Comparison of ENCODE assay signal across 8 cellular contexts in the genomic region with DNA sequence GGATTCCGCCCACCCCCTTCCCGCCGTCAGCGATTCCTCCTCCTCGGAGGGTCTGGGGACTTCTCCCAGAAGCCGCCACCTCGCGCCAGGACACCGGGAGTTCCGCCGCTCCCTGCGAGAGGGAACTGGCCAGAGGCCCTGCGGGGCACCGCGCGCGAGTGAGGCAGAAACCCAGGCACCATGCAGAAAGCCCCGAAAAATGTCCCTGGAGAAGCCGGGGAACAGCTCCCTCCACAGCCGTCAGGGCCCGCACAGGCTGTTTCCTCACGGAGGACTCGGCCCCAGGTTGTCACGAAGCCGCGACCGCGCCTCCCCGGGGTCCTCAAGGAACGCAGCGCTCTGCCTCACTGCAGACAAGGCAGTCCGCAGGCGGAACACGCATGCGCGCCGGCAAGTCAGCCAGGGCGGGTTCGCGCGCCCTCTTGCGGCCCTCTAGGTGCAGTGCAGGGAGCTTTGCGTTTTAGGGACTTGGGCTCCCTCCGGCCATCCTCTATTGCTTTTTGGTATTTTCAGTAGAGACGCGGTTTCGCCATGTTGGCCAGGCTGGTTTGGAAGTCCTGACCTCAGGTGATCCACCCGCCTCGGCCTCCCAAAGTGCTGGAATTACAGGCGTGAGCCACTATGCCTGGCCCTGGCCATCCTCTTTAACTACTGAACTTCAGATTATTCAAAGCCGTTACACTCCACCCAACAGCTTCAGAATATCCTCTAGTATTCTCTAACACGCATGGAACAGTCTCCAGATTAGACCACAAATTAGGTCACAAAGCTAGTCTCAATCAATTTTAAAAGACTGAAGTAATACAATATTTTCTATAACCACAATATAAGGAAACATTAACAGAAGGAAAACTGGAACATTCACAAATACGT. TPM values are rescaled to one million over a fixed set of nuclear protein-coding genes. Genes with fewer than 3 reads are reported as not detected.
DNase-seq lines count a peak whose midpoint lies in the region; ATAC-seq and TF ChIP-seq lines count a peak whose summit lies in the region.

No MANE protein-coding gene starts in this region.

- TF ChIP-seq CTCF in Caco-2 (IDR thresholded peaks at IDR 0.05; ENCODE audit: insufficient read depth in 1 of 2, low read depth in 1 of 2, low read length in 1 of 2, severe bottlenecking in 1 of 2, unreplicated experiment in 1 of 2) (peak; percentile 98), fibroblast of mammary gland (conservative IDR thresholded peaks at IDR 0.05; ENCODE audit: control insufficient read depth, insufficient read depth, low read depth, low read length) (peak; percentile 89)

- DNase-seq in Caco-2 (peak; percentile 92 to 95), Kasumi-1 (lab: John Stamatoyannopoulos, UW) (peak; percentile 35 to 54), RKO (ENCODE audit: low spot score) (peak; percentile 92), fibroblast of mammary gland (ENCODE audit: low read depth) (peak; percentile 79)
- peak; percentile 85 to 89 for DNase-seq in activated T-helper 1 cell treated with anti-CD3 and anti-CD28 coated beads, Interleukin-2, amount 50 U/mL, for 16 hours (ENCODE audit: low read depth in 1 of 2, low spot score in 1 of 2)
- peak; percentile 86 to 96 (median 92) for DNase-seq in naive thymus-derived CD4-positive, alpha-beta T cell
- peak; percentile 96 to 98 for DNase-seq in stimulated activated effector memory CD8-positive, alpha-beta T cell treated with anti-CD3 and anti-CD28 coated beads, Interleukin-12 subunit alpha, Interleukin-12 subunit beta, amount 100 ng/mL, for 72 hours (ENCODE audit: low spot score in 2 of 2)

- peaks cover 23% of the 10 kb centered on the region for H3K9me3 Mint-ChIP-seq in Caco-2 (ENCODE audit: unreplicated experiment)
- H3K9me3 Mint-ChIP-seq in naive thymus-derived CD4-positive, alpha-beta T cell = peaks cover 0 to 2% (median 0%) of the 10 kb centered on the region in 11 donors
- no peaks in the 10 kb centered on the region for H3K9me3 Mint-ChIP-seq in stimulated activated effector memory CD8-positive, alpha-beta T cell treated with anti-CD3 and anti-CD28 coated beads, Interleukin-12 subunit alpha, Interleukin-12 subunit beta, amount 100 ng/mL, for 72 hours

- H3K27ac Mint-ChIP-seq in Caco-2 (ENCODE audit: unreplicated experiment) = no peak overlapping the region
- H3K27ac Mint-ChIP-seq in naive thymus-derived CD4-positive, alpha-beta T cell = peak overlapping the region in 5 of 9 donors; percentile 7 to 80 (median 73)
- H3K27ac Mint-ChIP-seq in stimulated activated effector memory CD8-positive, alpha-beta T cell treated with anti-CD3 and anti-CD28 coated beads, Interleukin-12 subunit alpha, Interleukin-12 subunit beta, amount 100 ng/mL, for 72 hours = no peak overlapping the region

- H3K27me3 Mint-ChIP-seq in Caco-2 (ENCODE audit: insufficient read depth, unreplicated experiment) = peaks cover 7% of the 10 kb centered on the region
- H3K27me3 Mint-ChIP-seq in naive thymus-derived CD4-positive, alpha-beta T cell = peaks cover 23 to 61% (median 25%) of the 10 kb centered on the region in 5 donors

- H3K27me3 ChIP-seq in Caco-2 (replicated peaks; ENCODE audit: control insufficient read depth, insufficient read depth, low read length) = no peaks in the 10 kb centered on the region; the same call in none of the 2 replicates
- H3K27me3 ChIP-seq in naive thymus-derived CD4-positive, alpha-beta T cell (ENCODE audit: control insufficient read depth in 2 of 2, insufficient read depth in 2 of 2, low read length in 2 of 2) = no peaks in the 10 kb centered on the region

- H3K4me1 Mint-ChIP-seq in Caco-2 (ENCODE audit: low read depth, unreplicated experiment) = peaks cover 3% of the 10 kb centered on the region
- H3K4me1 Mint-ChIP-seq in naive thymus-derived CD4-positive, alpha-beta T cell = peaks cover 0 to 13% (median 4%) of the 10 kb centered on the region in 7 donors
- peaks cover 5% of the 10 kb centered on the region for H3K4me1 Mint-ChIP-seq in stimulated activated effector memory CD8-positive, alpha-beta T cell treated with anti-CD3 and anti-CD28 coated beads, Interleukin-12 subunit alpha, Interleukin-12 subunit beta, amount 100 ng/mL, for 72 hours

- H3K4me1 ChIP-seq in Caco-2 = no peaks in the 10 kb centered on the region
- H3K4me1 ChIP-seq in naive thymus-derived CD4-positive, alpha-beta T cell (ENCODE audit: control insufficient read depth in 2 of 2, insufficient read depth in 2 of 2, low read length in 2 of 2) = peaks cover 0 to 3% of the 10 kb centered on the region in 2 donors

- H3K4me3 Mint-ChIP-seq in Caco-2 (ENCODE audit: unreplicated experiment) = peak overlapping the region; percentile 74
- H3K4me3 Mint-ChIP-seq in naive thymus-derived CD4-positive, alpha-beta T cell = peak overlapping the region; percentile 70 to 85 (median 77)
- peak overlapping the region; percentile 70 for H3K4me3 Mint-ChIP-seq in stimulated activated effector memory CD8-positive, alpha-beta T cell treated with anti-CD3 and anti-CD28 coated beads, Interleukin-12 subunit alpha, Interleukin-12 subunit beta, amount 100 ng/mL, for 72 hours

- no TSS peak for BruUV-seq in Caco-2 (replicated peaks; lab: Mats Ljungman, UMichigan)

- intact Hi-C loops in Caco-2 (cut with micrococcal nuclease; ENCODE audit: unreplicated experiment) = loop anchor here (1.0 kb wide), 1 partner anchor 136 kb away; no protein-coding TSS in a partner anchor
- intact Hi-C loops in naive thymus-derived CD4-positive, alpha-beta T cell (cut with micrococcal nuclease) = loop anchor here (1.0 to 10.0 kb wide), 9 partner anchors 20 to 715 kb away; a partner anchor contains a TSS

- peak overlapping the region; percentile 47 for H3K27ac ChIP-seq in naive thymus-derived CD4-positive, alpha-beta T cell (ENCODE audit: low read depth, low read length)

- peaks cover 3% of the 10 kb centered on the region for H3K36me3 Mint-ChIP-seq in Caco-2 (ENCODE audit: insufficient read depth, unreplicated experiment)
- H3K36me3 Mint-ChIP-seq in naive thymus-derived CD4-positive, alpha-beta T cell = no peaks in the 10 kb centered on the region
- no peaks in the 10 kb centered on the region for H3K36me3 Mint-ChIP-seq in stimulated activated effector memory CD8-positive, alpha-beta T cell treated with anti-CD3 and anti-CD28 coated beads, Interleukin-12 subunit alpha, Interleukin-12 subunit beta, amount 100 ng/mL, for 72 hours

- CTCF ChIA-PET in Caco-2 (lab: Charles Lee) = interaction anchor here (0.5 to 1.2 kb wide), 11 partner anchors 9 to 1229 kb away, joined by 3 to 10 read pairs (median 4); a partner anchor contains a TSS
- CTCF ChIA-PET in naive thymus-derived CD4-positive, alpha-beta T cell (lab: Charles Lee) = interaction anchor here (0.5 to 1.8 kb wide), 13 partner anchors 20 to 507 kb away, joined by 3 to 28 read pairs (median 3); a partner anchor contains a TSS

- H3K36me3 ChIP-seq in Caco-2 (ENCODE audit: control insufficient read depth, insufficient read depth, low read length) = no peaks in the 10 kb centered on the region
- no peaks in the 10 kb centered on the region for H3K36me3 ChIP-seq in naive thymus-derived CD4-positive, alpha-beta T cell (ENCODE audit: control insufficient read depth in 2 of 3, insufficient read depth in 3 of 3, low read length in 3 of 3)

- H3K4me3 ChIP-seq in Caco-2 (ENCODE audit: low read depth, low read length) (peak overlapping the region; percentile 57), fibroblast of mammary gland (ENCODE audit: control insufficient read depth, low read depth, low read length) (peak overlapping the region; percentile 63)
- peak overlapping the region; percentile 61 for H3K4me3 ChIP-seq in naive thymus-derived CD4-positive, alpha-beta T cell (ENCODE audit: low read length)

- H3K9me3 ChIP-seq in Caco-2 = peaks cover 13% of the 10 kb centered on the region; the same call in 1 of the 2 replicates
- H3K9me3 ChIP-seq in naive thymus-derived CD4-positive, alpha-beta T cell (ENCODE audit: control insufficient read depth in 2 of 3, low read length in 3 of 3) = no peaks in the 10 kb centered on the region

- ATAC-seq in GM21717 (IDR thresholded peaks at IDR 0.05; ENCODE audit: unreplicated experiment) = peak; percentile 66
- ATAC-seq in naive thymus-derived CD4-positive, alpha-beta T cell = peak; percentile 99
- peak; percentile 92 for ATAC-seq in stimulated activated effector memory CD8-positive, alpha-beta T cell treated with anti-CD3 and anti-CD28 coated beads, Interleukin-12 subunit alpha, Interleukin-12 subunit beta, amount 100 ng/mL, for 72 hours

- POLR2A ChIA-PET in Caco-2 (lab: Charles Lee) = no interaction called here
- POLR2A ChIA-PET in naive thymus-derived CD4-positive, alpha-beta T cell (lab: Charles Lee) = interaction anchor here (1.2 kb wide), 1 partner anchor 53 kb away, joined by 13 read pairs; no protein-coding TSS in a partner anchor

RNA-seq across cellular contexts. Expression of a gene that starts 20.3 kb away (rescaled TPM):
- total RNA-seq in Caco-2 (2022) = 7.1 and 7.9 TPM in 2 replicates
- total RNA-seq in naive thymus-derived CD4-positive, alpha-beta T cell = 10 to 100 TPM in 4 of 5 experiments, 1 to 10 TPM in 1; 9.6 to 18.1 (median 13.4) TPM
- 10 to 100 TPM; 12.9 to 13.5 TPM for polyA plus RNA-seq in naive thymus-derived CD4-positive, alpha-beta T cell

Comparison
In these comparisons a context has a peak if more than half of its experiments do, and no peak if none do; other contexts are left out.
1. Peak in every context shown above with its lines: DNase-seq, ATAC-seq, H3K4me3 ChIP-seq and H3K27ac ChIP-seq.
2. DNase-seq: peak in every context shown above with its lines; median percentile 97 in stimulated activated effector memory CD8-positive, alpha-beta T cell treated with anti-CD3 and anti-CD28 coated beads, Interleukin-12 subunit alpha, Interleukin-12 subunit beta, amount 100 ng/mL, for 72 hours; 94 in Caco-2; 92 in RKO; 92 in naive thymus-derived CD4-positive, alpha-beta T cell; 87 in activated T-helper 1 cell treated with anti-CD3 and anti-CD28 coated beads, Interleukin-2, amount 50 U/mL, for 16 hours; 79 in fibroblast of mammary gland; 44 in Kasumi-1.
3. H3K27ac Mint-ChIP-seq: peak in naive thymus-derived CD4-positive, alpha-beta T cell (5 of 9); none in Caco-2 (single experiment) and stimulated activated effector memory CD8-positive, alpha-beta T cell treated with anti-CD3 and anti-CD28 coated beads, Interleukin-12 subunit alpha, Interleukin-12 subunit beta, amount 100 ng/mL, for 72 hours (single experiment).